ENCODE assay signal across 15 cellular contexts in the genomic region with DNA sequence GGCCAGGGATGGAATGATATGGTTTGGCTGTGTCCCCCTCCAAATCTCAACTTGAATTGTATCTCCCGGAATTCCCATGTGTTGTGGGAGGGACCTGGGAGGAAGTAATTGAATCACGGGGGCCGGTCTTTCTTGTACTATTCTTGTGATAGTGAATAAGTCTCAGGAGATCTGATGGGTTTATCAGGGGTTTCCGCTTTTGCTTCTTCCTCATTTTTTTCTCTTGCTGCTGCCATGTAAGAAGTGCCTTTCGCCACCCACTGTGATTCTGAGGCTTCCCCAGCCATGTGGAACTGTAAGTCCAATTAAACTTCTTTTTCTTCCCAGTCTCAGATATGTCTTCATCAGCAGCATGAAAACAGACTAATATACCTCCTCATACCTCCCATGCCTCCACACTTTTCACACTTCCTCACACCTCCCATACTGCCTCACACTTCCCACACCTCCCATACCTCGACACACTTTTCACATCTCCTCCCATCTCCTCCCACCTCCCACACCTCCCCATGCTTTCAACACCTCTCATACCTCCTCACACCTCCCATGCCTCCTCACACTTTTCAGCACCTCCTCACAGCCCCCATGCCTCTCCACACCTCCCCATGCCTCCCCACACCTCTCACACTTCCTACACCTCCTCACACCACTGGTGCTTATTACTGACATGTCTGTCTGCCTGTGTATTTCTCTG. TPM values are rescaled to one million over a fixed set of nuclear protein-coding genes. Genes with fewer than 3 reads are reported as not detected.
DNase-seq lines count a peak whose midpoint lies in the region; ATAC-seq and TF ChIP-seq lines count a peak whose summit lies in the region.
"Had no signal": no experiment of that assay in that cellular context is flagged by ENCODE, and none has a peak within 500 bp of the region (broad histone marks: within the 10 kb centered on the region; RNA-seq: fewer than 3 reads in every experiment).

No MANE protein-coding gene starts in this region.

- peaks cover 23% of the 10 kb centered on the region for H3K36me3 Mint-ChIP-seq in activated B cell treated with CpG ODN at 0.5 μM for 24 hours (ENCODE audit: low read depth)
- peaks cover 56% of the 10 kb centered on the region for H3K36me3 Mint-ChIP-seq in mesothelial cell of epicardium

- no peaks in the 10 kb centered on the region for H3K9me3 ChIP-seq in right cardiac atrium (ENCODE audit: control insufficient read depth, low read length)
- peaks cover 13% of the 10 kb centered on the region for H3K9me3 ChIP-seq in mucosa of descending colon

- H3K27me3 ChIP-seq in right cardiac atrium (ENCODE audit: control insufficient read depth, insufficient read depth) = no peaks in the 10 kb centered on the region
- no peaks in the 10 kb centered on the region for H3K27me3 ChIP-seq in H7 (ENCODE audit: control insufficient read depth, insufficient read depth, low read length)
- H3K27me3 ChIP-seq: uterus had no signal

- peaks cover 9% of the 10 kb centered on the region for H3K4me1 ChIP-seq in right cardiac atrium (ENCODE audit: control insufficient read depth, insufficient read depth, low read length)
- H3K4me1 ChIP-seq in mucosa of descending colon (ENCODE audit: low read depth) = no peaks in the 10 kb centered on the region
- H3K4me1 ChIP-seq: uterus had no signal

- ATAC-seq in right cardiac atrium (peak; percentile 19 to 34), Right ventricle myocardium inferior (no peak), activated B cell treated with CpG ODN at 0.5 μM for 24 hours (ENCODE audit: low read depth) (no peak), mucosa of descending colon (peak; percentile 32)

- intact Hi-C loops in right cardiac atrium (cut with DNase I) = no loop called here
- intact Hi-C loops in Right ventricle myocardium inferior (cut with DNase I) = no loop called here
- intact Hi-C loops in activated B cell treated with CpG ODN at 0.5 μM for 24 hours (cut with micrococcal nuclease) = no loop called here
- intact Hi-C loops in mucosa of descending colon (cut with DNase I, micrococcal nuclease) = no loop called here

- TF ChIP-seq CTCF in activated B cell treated with CpG ODN at 0.5 μM for 24 hours (IDR thresholded peaks at IDR 0.05) = no peak
- no peak for TF ChIP-seq CTCF in mucosa of descending colon (IDR thresholded peaks at IDR 0.05)
- no peak for TF ChIP-seq CTCF in mesothelial cell of epicardium (IDR thresholded peaks at IDR 0.05; ENCODE audit: unreplicated experiment)

- H3K4me3 Mint-ChIP-seq in activated B cell treated with CpG ODN at 0.5 μM for 24 hours = peak overlapping the region; percentile 17
- no peak overlapping the region for H3K4me3 Mint-ChIP-seq in mesothelial cell of epicardium

- H3K27ac ChIP-seq in right cardiac atrium (ENCODE audit: low read length) = no peak overlapping the region
- H3K27ac ChIP-seq: uterus had no signal

- H3K27me3 Mint-ChIP-seq in activated B cell treated with CpG ODN at 0.5 μM for 24 hours (peaks cover 1% of the 10 kb centered on the region), mesothelial cell of epicardium (ENCODE audit: low read depth) (no peaks in the 10 kb centered on the region)

- DNase-seq in right cardiac atrium = peak in 1 of 3 donors; percentile 48
- DNase-seq in Right ventricle myocardium inferior (ENCODE audit: missing footprints) = no peak
- no peak for DNase-seq in activated B cell treated with CpG ODN at 0.5 μM for 24 hours
- peak in 1 of 3 donors; percentile 41 for DNase-seq in mucosa of descending colon
- no peak for DNase-seq in H7
- DNase-seq in mesothelial cell of epicardium (ENCODE audit: low spot score in 2 of 2, unreplicated experiment in 2 of 2) = no peak
- no peak for DNase-seq in activated effector memory CD4-positive, alpha-beta T cell treated with Interleukin-2 at 50 U/mL for 16 hours
- no peak for DNase-seq in H4 (ENCODE audit: low spot score)
- DNase-seq: Kasumi-1, mammary epithelial cell, NCI-H187 treated with DMSO at 0.1 percent for 48 hours, NCI-H526 treated with DMSO at 0.1 percent for 48 hours, RPMI8226, T-helper 2 cell, uterus had no signal

- H3K9me3 Mint-ChIP-seq in activated B cell treated with CpG ODN at 0.5 μM for 24 hours (peaks cover 19% of the 10 kb centered on the region), mesothelial cell of epicardium (peaks cover 22% of the 10 kb centered on the region)

- peak overlapping the region; percentile 83 for H3K27ac Mint-ChIP-seq in activated B cell treated with CpG ODN at 0.5 μM for 24 hours
- no peak overlapping the region for H3K27ac Mint-ChIP-seq in mesothelial cell of epicardium

- H3K36me3 ChIP-seq in mucosa of descending colon (ENCODE audit: low read depth) = no peaks in the 10 kb centered on the region
- no peaks in the 10 kb centered on the region for H3K36me3 ChIP-seq in H7 (replicated peaks; ENCODE audit: control insufficient read depth, insufficient read depth, low read length)
- H3K36me3 ChIP-seq: uterus had no signal

- WGBS in right cardiac atrium = 46% methylated on average over 6 of the region's 6 CpGs

- CTCF ChIA-PET in activated B cell treated with CpG ODN at 0.5 μM for 24 hours (lab: Charles Lee) = no interaction called here

- H3K4me1 Mint-ChIP-seq in activated B cell treated with CpG ODN at 0.5 μM for 24 hours = peaks cover 48% of the 10 kb centered on the region
- H3K4me1 Mint-ChIP-seq in mesothelial cell of epicardium = no peaks in the 10 kb centered on the region

- H3K4me3 ChIP-seq in right cardiac atrium (ENCODE audit: low read length) = no peak overlapping the region
- no peak overlapping the region for H3K4me3 ChIP-seq in mucosa of descending colon
- H3K4me3 ChIP-seq in H7 (ENCODE audit: insufficient read depth, low read depth, low read length) = no peak overlapping the region
- H3K4me3 ChIP-seq: uterus had no signal

- POLR2A ChIA-PET in activated B cell treated with CpG ODN at 0.5 μM for 24 hours (lab: Charles Lee) = no interaction called here

RNA-seq across cellular contexts. Expression of a gene that starts 21.3 kb away (rescaled TPM):
- 10 to 100 TPM; 21.3 to 73.3 (median 29.6) TPM for total RNA-seq in right cardiac atrium
- polyA plus RNA-seq in right cardiac atrium = 21.9 TPM
- 32.0 TPM for total RNA-seq in Right ventricle myocardium inferior
- total RNA-seq in activated B cell treated with CpG ODN at 0.5 μM for 24 hours = 10.6 and 11.8 TPM in 2 replicates
- 10 to 100 TPM in 1 of 3 donors, 1 to 10 TPM in 2; 6.0 to 13.3 (median 8.5) TPM for total RNA-seq in mucosa of descending colon
- total RNA-seq in H7 (2014; rRNA removed; shearing (Covaris generic)) = 1.5 and 1.6 TPM in 2 replicates
- 22.1 to 25.2 TPM (median 23.1 TPM) in 3 replicates for total RNA-seq in mesothelial cell of epicardium
- total RNA-seq in H4 (2014; rRNA removed; shearing (Covaris generic)) = 7.9 and 11.4 TPM in 2 replicates

Comparison
In these comparisons a context has a peak if more than half of its experiments do, and no peak if none do; other contexts are left out.
1. ATAC-seq: peak in right cardiac atrium (2 of 2) and mucosa of descending colon (single experiment); none in Right ventricle myocardium inferior (single experiment) and activated B cell treated with CpG ODN at 0.5 μM for 24 hours (single experiment).